ENCODE assay signal across 14 cellular contexts in genomic region chr3:37608061-37608702, GRCh38.
A peak's percentile ranks its signal among the peaks of the same experiment; 100 is the strongest.
DNase-seq lines count a peak whose midpoint lies in the region; TF ChIP-seq lines count a peak whose summit lies in the region.
"Had no signal": no experiment of that assay in that cellular context is flagged by ENCODE, and none has a peak within 500 bp of the region (broad histone marks: within the 10 kb centered on the region; RNA-seq: fewer than 3 reads in every experiment).

No MANE protein-coding gene starts in this region.

- DNase-seq in LHCN-M2 (ENCODE audit: low read depth) (peak; percentile 68), ascending aorta (ENCODE audit: low spot score in 2 of 2) (no peak), hepatocyte (ENCODE audit: low spot score) (peak; percentile 55), thyroid gland (no peak), posterior vena cava (ENCODE audit: low spot score) (no peak), left ventricle myocardium inferior (no peak), NCI-H748 treated with DMSO at 0.1 percent for 48 hours (lab: John Stamatoyannopoulos, UW) (no peak)
- DNase-seq: activated CD8-positive, alpha-beta memory T cell treated with anti-CD3 and anti-CD28 coated beads, Interleukin-2, amount 50 U/mL, for 4 hours; activated gamma-delta T cell treated with Interleukin-2 at 50 U/mL for 16 hours; DND-41; nephron progenitor cell; substantia nigra; T-helper 17 cell had no signal

- H3K4me3 ChIP-seq in ascending aorta, result no peak overlapping the region
- H3K4me3 ChIP-seq in hepatocyte, result no peak overlapping the region
- no peak overlapping the region for H3K4me3 ChIP-seq in thyroid gland (replicated peaks in 1 of 3)
- no peak overlapping the region for H3K4me3 ChIP-seq in left ventricle myocardium inferior

- WGBS in hepatocyte (ENCODE audit: low lambda C conversion rate, missing lambda C conversion rate), result 50% methylated on average over 3 of the region's 3 CpGs
- WGBS in thyroid gland, 2 donors, result 83 to 86% methylated on average over 3 of the region's 3 CpGs

- no peaks in the 10 kb centered on the region for H3K79me2 ChIP-seq in hepatocyte

- no peaks in the 10 kb centered on the region for H3K9me3 ChIP-seq in ascending aorta
- no peaks in the 10 kb centered on the region for H3K9me3 ChIP-seq in hepatocyte (ENCODE audit: low read depth)
- no peaks in the 10 kb centered on the region for H3K9me3 ChIP-seq in thyroid gland
- H3K9me3 ChIP-seq in left ventricle myocardium inferior (replicated peaks), result no peaks in the 10 kb centered on the region

- no peaks in the 10 kb centered on the region for H3K27me3 ChIP-seq in ascending aorta
- H3K27me3 ChIP-seq in hepatocyte, result no peaks in the 10 kb centered on the region
- H3K27me3 ChIP-seq in thyroid gland, result no peaks in the 10 kb centered on the region
- no peaks in the 10 kb centered on the region for H3K27me3 ChIP-seq in left ventricle myocardium inferior (ENCODE audit: low read depth)

- TF ChIP-seq POLR2A in thyroid gland (IDR thresholded peaks at IDR 0.05), result no peak

- intact Hi-C loops in ascending aorta (cut with DNase I) (no loop called here), thyroid gland (cut with DNase I) (no loop called here), posterior vena cava (cut with DNase I) (no loop called here), left ventricle myocardium inferior (cut with micrococcal nuclease) (no loop called here)

- H3K27ac ChIP-seq in ascending aorta (peak overlapping the region; percentile 54 to 61), hepatocyte (peak overlapping the region; percentile 87), thyroid gland (peak overlapping the region; percentile 34 to 61 (median 46)), left ventricle myocardium inferior (replicated peaks) (no peak overlapping the region)
- H3K27ac ChIP-seq: C4-2B had no signal

- H2AFZ ChIP-seq in hepatocyte, result no peak overlapping the region

- no peaks in the 10 kb centered on the region for H4K20me1 ChIP-seq in hepatocyte (ENCODE audit: insufficient read depth, poor library complexity, severe bottlenecking)

- peaks cover 11 to 58% of the 10 kb centered on the region in 2 donors for H3K4me1 ChIP-seq in ascending aorta
- H3K4me1 ChIP-seq in hepatocyte (ENCODE audit: insufficient read depth), result peaks cover 27% of the 10 kb centered on the region
- peaks cover 24 to 35% of the 10 kb centered on the region in 2 donors for H3K4me1 ChIP-seq in thyroid gland
- peaks cover 16% of the 10 kb centered on the region for H3K4me1 ChIP-seq in left ventricle myocardium inferior

- no peaks in the 10 kb centered on the region for H3K36me3 ChIP-seq in ascending aorta
- no peaks in the 10 kb centered on the region for H3K36me3 ChIP-seq in hepatocyte (replicated peaks; ENCODE audit: insufficient read depth, low read depth)
- H3K36me3 ChIP-seq in thyroid gland, result no peaks in the 10 kb centered on the region
- peaks cover 3% of the 10 kb centered on the region for H3K36me3 ChIP-seq in left ventricle myocardium inferior

- peak overlapping the region; percentile 33 for H3K4me2 ChIP-seq in hepatocyte

- H3K9me2 ChIP-seq in hepatocyte (replicated peaks; ENCODE audit: insufficient read depth), result no peaks in the 10 kb centered on the region

- TF ChIP-seq CTCF in ascending aorta (IDR thresholded peaks at IDR 0.05) (no peak), hepatocyte (IDR thresholded peaks at IDR 0.05; ENCODE audit: poor library complexity) (no peak), thyroid gland (IDR thresholded peaks at IDR 0.05) (no peak), left ventricle myocardium inferior (IDR thresholded peaks at IDR 0.05; ENCODE audit: borderline replicate concordance) (no peak)

Comparison
In these comparisons a context has a peak if more than half of its experiments do, and no peak if none do; other contexts are left out.
1. DNase-seq: peak in LHCN-M2 (single experiment) and hepatocyte (single experiment); none in ascending aorta (0 of 2), thyroid gland (0 of 2), posterior vena cava (single experiment), left ventricle myocardium inferior (single experiment) and NCI-H748 treated with DMSO at 0.1 percent for 48 hours (single experiment).